Comparison of ENCODE assay signal across 10 cellular contexts in the genomic region with DNA sequence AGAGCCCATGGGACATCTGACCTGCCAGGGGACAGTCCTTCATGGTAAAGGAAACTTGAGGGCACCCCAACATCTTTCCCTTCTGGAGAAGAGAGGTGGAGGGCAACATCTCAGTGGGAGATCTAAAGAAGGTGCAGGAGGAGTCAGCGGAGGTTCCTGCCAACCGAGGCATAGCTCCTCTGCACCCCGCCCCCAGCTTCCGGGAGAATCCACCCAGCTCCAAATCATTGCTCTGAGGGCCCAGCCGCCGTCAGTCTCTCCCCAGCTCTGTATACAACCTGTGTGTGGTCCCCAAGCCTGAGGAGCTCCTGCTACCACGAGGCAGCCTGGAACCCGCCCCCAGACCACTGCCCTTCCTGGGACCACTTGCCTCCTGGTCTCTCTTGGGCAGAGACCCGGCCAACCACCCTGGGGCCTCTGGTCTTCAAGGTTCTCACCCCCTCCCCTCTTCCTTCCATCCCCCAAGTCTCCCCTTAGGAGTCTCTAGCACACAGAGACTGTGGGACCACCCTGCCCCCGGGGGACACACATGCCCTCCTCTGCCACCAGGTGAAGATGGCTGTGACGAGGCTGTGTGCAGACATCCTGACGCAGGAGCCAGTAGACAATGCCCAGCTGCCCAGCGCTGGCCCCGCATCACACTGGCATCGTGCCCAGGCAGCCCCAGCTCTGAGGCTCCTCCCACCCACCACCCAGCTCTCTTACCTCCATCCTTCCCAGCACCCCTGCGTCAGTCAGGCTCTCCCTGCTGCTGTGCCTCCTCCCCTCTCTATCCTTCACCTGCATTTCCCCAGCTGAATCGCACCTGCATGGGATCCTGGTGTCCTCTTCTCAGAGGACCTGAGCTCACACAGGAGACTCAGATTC. TPM values are rescaled to one million over a fixed set of nuclear protein-coding genes. Genes with fewer than 3 reads are reported as not detected.
DNase-seq lines count a peak whose midpoint lies in the region; ATAC-seq and TF ChIP-seq lines count a peak whose summit lies in the region.
"Had no signal": no experiment of that assay in that cellular context is flagged by ENCODE, and none has a peak within 500 bp of the region (broad histone marks: within the 10 kb centered on the region; RNA-seq: fewer than 3 reads in every experiment).

No MANE protein-coding gene starts in this region.

- DNase-seq in A172 (ENCODE audit: low spot score) (peak; percentile 37), SJSA1 (ENCODE audit: low read depth in 1 of 2, low spot score in 2 of 2) (peak; percentile 97 to 99), fibroblast of pulmonary artery (ENCODE audit: low read depth) (peak; percentile 43), NCI-H82 treated with DMSO at 0.1 percent for 48 hours (lab: John Stamatoyannopoulos, UW; ENCODE audit: unreplicated experiment) (no peak), sciatic nerve (ENCODE audit: low spot score) (no peak), H7 (no peak)
- DNase-seq: foreskin melanocyte had no signal

- ATAC-seq in sciatic nerve = no peak
- no peak for ATAC-seq in HG03521 (IDR thresholded peaks at IDR 0.05; ENCODE audit: unreplicated experiment)

- H3K4me3 ChIP-seq in HEK293 (ENCODE audit: low read depth, low read length) (no peak overlapping the region), SJSA1 (no peak overlapping the region), fibroblast of pulmonary artery (replicated peaks; ENCODE audit: low read depth, low read length) (no peak overlapping the region), H7 (ENCODE audit: insufficient read depth, low read depth, low read length) (no peak overlapping the region)

- no peak overlapping the region for H3K27ac ChIP-seq in HEK293 (ENCODE audit: extremely low read depth, low read depth, low read length)
- H3K27ac ChIP-seq in SJSA1 = peak overlapping the region; percentile 90
- H3K27ac ChIP-seq: parathyroid adenoma had no signal

- H3K27me3 ChIP-seq in SJSA1 (replicated peaks) (no peaks in the 10 kb centered on the region), H7 (ENCODE audit: control insufficient read depth, insufficient read depth, low read length) (peaks cover 3% of the 10 kb centered on the region; the same call in 1 of the 2 replicates)

- H3K9me3 ChIP-seq in HEK293 (ENCODE audit: control insufficient read depth, insufficient read depth, low read depth, low read length) = no peaks in the 10 kb centered on the region
- H3K9me3 ChIP-seq in SJSA1 (replicated peaks) = no peaks in the 10 kb centered on the region

- POLR2A ChIA-PET in HEK293 (lab: Yijun Ruan, JAX) = no interaction called here

- TF ChIP-seq CTCF in HEK293 (tag by site-specific recombination; IDR thresholded peaks at IDR 0.05) (no peak), fibroblast of pulmonary artery (IDR thresholded peaks at IDR 0.05; ENCODE audit: low read length, missing control alignments) (no peak)

- H3K36me3 ChIP-seq in HEK293 (ENCODE audit: control insufficient read depth in 2 of 2, insufficient read depth in 1 of 2, low read length in 2 of 2) (no peaks in the 10 kb centered on the region), SJSA1 (no peaks in the 10 kb centered on the region), H7 (replicated peaks; ENCODE audit: control insufficient read depth, insufficient read depth, low read length) (no peaks in the 10 kb centered on the region)

- intact Hi-C loops in sciatic nerve (cut with DNase I) = no loop called here

- CTCF ChIA-PET in HEK293 (lab: Yijun Ruan, JAX) = interaction anchor here (0.6 to 1.1 kb wide), 2 partner anchors 18 to 103 kb away, joined by 3 read pairs; no protein-coding TSS in a partner anchor

- H3K4me1 ChIP-seq in HEK293 (ENCODE audit: control insufficient read depth, insufficient read depth, low read length) (no peaks in the 10 kb centered on the region), SJSA1 (replicated peaks) (peaks cover 76% of the 10 kb centered on the region)

TF ChIP-seq in HEK293, 187 proteins besides CTCF, POLR2A, EP300 and RAD21 (continues in another document):
- TF ChIP-seq ZNF18 (tag by site-specific recombination; IDR thresholded peaks at IDR 0.05) (no peak), ZNF341 (tag by site-specific recombination; IDR thresholded peaks at IDR 0.05; ENCODE audit: low read depth) (peak; percentile 80), TCF7L2 (IDR thresholded peaks at IDR 0.05; ENCODE audit: borderline replicate concordance, low read depth, low read length) (no peak), ZNF16 (tag by site-specific recombination; IDR thresholded peaks at IDR 0.05; ENCODE audit: low read depth) (no peak), ZNF394 (tag by site-specific recombination; IDR thresholded peaks at IDR 0.05; ENCODE audit: borderline replicate concordance) (no peak), ZNF530 (tag by site-specific recombination; IDR thresholded peaks at IDR 0.05; ENCODE audit: low read depth) (no peak), ZSCAN16 (tag by site-specific recombination; IDR thresholded peaks at IDR 0.05) (no peak), HIC1 (tag by site-specific recombination; IDR thresholded peaks at IDR 0.05) (0 out of 2 replicates have a peak, but pooled peaks have one; percentile 35)
- TF ChIP-seq, protein P1, sequence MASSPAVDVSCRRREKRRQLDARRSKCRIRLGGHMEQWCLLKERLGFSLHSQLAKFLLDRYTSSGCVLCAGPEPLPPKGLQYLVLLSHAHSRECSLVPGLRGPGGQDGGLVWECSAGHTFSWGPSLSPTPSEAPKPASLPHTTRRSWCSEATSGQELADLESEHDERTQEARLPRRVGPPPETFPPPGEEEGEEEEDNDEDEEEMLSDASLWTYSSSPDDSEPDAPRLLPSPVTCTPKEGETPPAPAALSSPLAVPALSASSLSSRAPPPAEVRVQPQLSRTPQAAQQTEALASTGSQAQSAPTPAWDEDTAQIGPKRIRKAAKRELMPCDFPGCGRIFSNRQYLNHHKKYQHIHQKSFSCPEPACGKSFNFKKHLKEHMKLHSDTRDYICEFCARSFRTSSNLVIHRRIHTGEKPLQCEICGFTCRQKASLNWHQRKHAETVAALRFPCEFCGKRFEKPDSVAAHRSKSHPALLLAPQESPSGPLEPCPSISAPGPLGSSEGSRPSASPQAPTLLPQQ (tag by site-specific recombination; IDR thresholded peaks at IDR 0.05) = peak; percentile 63

RNA-seq across cellular contexts. Expression of gene NUDT14, which starts 13.0 kb away (rescaled TPM):
- 19.9 and 23.1 TPM in 2 replicates for total RNA-seq in A172 (2014; rRNA removed; shearing (Covaris generic))
- 31.8 and 41.3 TPM in 2 replicates for total RNA-seq in SJSA1 (2014; rRNA removed; shearing (Covaris generic))
- total RNA-seq in sciatic nerve = 21.7 TPM
- total RNA-seq in H7 (2014; rRNA removed; shearing (Covaris generic)) = 30.4 and 33.6 TPM in 2 replicates

RNA-seq across cellular contexts. Expression of gene JAG2, which starts 25.6 kb away (rescaled TPM):
- total RNA-seq in A172 (2014; rRNA removed; shearing (Covaris generic)) = 6.5 and 9.8 TPM in 2 replicates
- 125 and 160 TPM in 2 replicates for total RNA-seq in SJSA1 (2014; rRNA removed; shearing (Covaris generic))
- total RNA-seq in sciatic nerve = 24.9 TPM
- total RNA-seq in H7 (2014; rRNA removed; shearing (Covaris generic)) = 13.0 and 17.9 TPM in 2 replicates

RNA-seq across cellular contexts. Expression of gene BTBD6, which starts 54.2 kb away (rescaled TPM):
- total RNA-seq in A172 (2014; rRNA removed; shearing (Covaris generic)) = not detected in 2 replicates
- 80.3 and 80.5 TPM in 2 replicates for total RNA-seq in SJSA1 (2014; rRNA removed; shearing (Covaris generic))
- total RNA-seq in sciatic nerve = 34.7 TPM
- 18.7 and 22.3 TPM in 2 replicates for total RNA-seq in H7 (2014; rRNA removed; shearing (Covaris generic))

Comparison
In these comparisons a context has a peak if more than half of its experiments do, and no peak if none do; other contexts are left out.
1. DNase-seq: peak in A172 (single experiment), SJSA1 (2 of 2) and fibroblast of pulmonary artery (single experiment); none in NCI-H82 treated with DMSO at 0.1 percent for 48 hours (single experiment), sciatic nerve (single experiment) and H7 (single experiment).
2. RNA of gene BTBD6, which starts 54.2 kb away (total RNA-seq): 80.3 to 80.5 TPM in SJSA1, 34.7 TPM in sciatic nerve (single experiment) and 18.7 to 22.3 TPM in H7; not detected in A172; every median in the first group is over 10 times any median in the second.